Comparison of ENCODE assay signal across 8 cellular contexts in the genomic region with DNA sequence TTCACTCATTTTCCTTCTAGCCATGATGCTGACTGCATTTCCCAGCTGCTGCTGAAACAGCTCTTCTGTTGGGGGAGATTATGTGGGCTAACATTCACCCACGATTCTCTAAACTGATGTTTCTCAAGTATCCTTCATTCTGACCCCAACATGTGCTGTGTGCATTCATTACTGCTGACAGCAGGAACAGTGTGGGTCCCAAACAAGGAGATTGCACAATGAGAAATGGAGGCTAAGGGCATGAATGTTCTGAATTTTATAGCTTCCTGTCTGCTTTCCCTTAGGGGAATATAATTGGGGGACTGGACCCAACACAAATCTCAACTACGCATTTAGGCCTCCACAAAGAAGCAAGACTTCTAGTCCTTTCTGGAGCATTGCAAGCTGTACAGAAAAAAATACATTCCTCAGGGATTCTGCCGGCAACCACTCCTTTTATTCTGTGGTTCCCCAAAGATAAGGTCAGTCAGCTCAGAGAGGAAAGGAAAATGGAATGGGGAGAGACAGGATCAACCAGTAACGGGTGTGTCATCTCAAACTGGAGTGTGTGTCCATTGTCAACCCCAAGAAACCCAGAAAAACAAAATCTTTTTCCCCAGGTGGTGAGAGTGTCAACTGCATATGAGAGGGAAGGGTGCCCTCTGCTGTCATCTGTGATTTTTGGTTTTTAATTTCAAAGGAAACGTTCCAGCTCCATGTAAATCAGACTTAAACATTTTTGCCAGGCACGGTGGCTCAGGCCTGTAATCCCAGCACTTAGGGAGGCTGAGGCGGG.
DNase-seq lines count a peak whose midpoint lies in the region; ATAC-seq and TF ChIP-seq lines count a peak whose summit lies in the region.

No MANE protein-coding gene starts in this region.

- no peak overlapping the region for H3K4me3 Mint-ChIP-seq in nephron progenitor cell

- no peaks in the 10 kb centered on the region for H3K27me3 Mint-ChIP-seq in nephron progenitor cell (ENCODE audit: low read depth, poor library complexity)

- no peaks in the 10 kb centered on the region for H3K36me3 Mint-ChIP-seq in nephron progenitor cell (ENCODE audit: low read depth)

- H3K4me3 ChIP-seq in fibroblast of mammary gland (ENCODE audit: control insufficient read depth, low read depth, low read length): no peak overlapping the region

- peaks cover 18% of the 10 kb centered on the region for H3K4me1 Mint-ChIP-seq in nephron progenitor cell

- TF ChIP-seq CTCF in fibroblast of mammary gland (conservative IDR thresholded peaks at IDR 0.05; ENCODE audit: control insufficient read depth, insufficient read depth, low read depth, low read length) (peak; percentile 56), nephron progenitor cell (IDR thresholded peaks at IDR 0.05) (peak; percentile 42)

- DNase-seq in activated gamma-delta T cell treated with Interleukin-2 at 50 U/mL for 16 hours: peak; percentile 40
- no peak for DNase-seq in activated gamma-delta T cell (lab: John Stamatoyannopoulos, UW)
- DNase-seq in NCI-H748 treated with DMSO at 0.1 percent for 48 hours (lab: John Stamatoyannopoulos, UW): peak; percentile 69
- peak; percentile 35 to 37 for DNase-seq in activated T-cell treated with anti-CD3 and anti-CD28 coated beads, Interleukin-2, amount 50 U/mL, for 48 hours
- peak; percentile 94 for DNase-seq in fibroblast of mammary gland (ENCODE audit: low read depth)
- peak; percentile 11 for DNase-seq in nephron progenitor cell
- peak; percentile 58 for DNase-seq in ureter (ENCODE audit: low spot score)

- peak; percentile 60 for ATAC-seq in HG03460 (IDR thresholded peaks at IDR 0.05; ENCODE audit: unreplicated experiment)

- no peak overlapping the region for H3K27ac Mint-ChIP-seq in nephron progenitor cell

- H3K9me3 Mint-ChIP-seq in nephron progenitor cell: peaks cover 24% of the 10 kb centered on the region
